In the genomic region with DNA sequence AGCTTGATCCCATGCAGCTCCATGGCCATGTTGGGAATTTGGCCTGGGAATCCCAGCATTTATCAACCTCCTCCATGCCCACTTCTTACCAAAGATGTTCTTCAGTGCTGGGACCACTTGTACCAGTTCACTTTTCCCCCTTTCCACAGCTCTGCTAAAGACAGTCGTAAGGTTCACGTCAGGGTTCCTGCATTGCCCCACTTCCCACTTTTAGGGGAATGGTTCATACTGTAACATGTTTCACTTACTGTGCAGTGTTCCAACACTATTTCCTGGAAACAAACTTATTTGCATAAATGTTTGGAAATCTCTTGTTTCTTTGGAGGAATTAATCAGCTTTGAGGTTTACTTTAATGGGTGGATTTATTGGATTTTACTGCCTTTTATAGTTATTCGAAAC, we compare ENCODE assay signal across 14 cellular contexts.
"Had no signal": no experiment of that assay in that cellular context is flagged by ENCODE, and none has a peak within 500 bp of the region (broad histone marks: within the 10 kb centered on the region; RNA-seq: fewer than 3 reads in every experiment).

No MANE protein-coding gene starts in this region.

- H3K36me3 ChIP-seq: colonic mucosa, neural progenitor cell had no signal

- H3K27ac ChIP-seq: colonic mucosa, esophagus squamous epithelium, foreskin keratinocyte, neural progenitor cell, parathyroid adenoma, psoas muscle had no signal

- H3K9me3 ChIP-seq: colonic mucosa, esophagus squamous epithelium, psoas muscle had no signal

- FAIRE-seq: keratinocyte, small intestine had no signal

- H3K4me3 ChIP-seq: colonic mucosa, esophagus squamous epithelium, neural progenitor cell, psoas muscle had no signal

- H3K79me2 ChIP-seq: parathyroid adenoma had no signal

- H2AFZ ChIP-seq: neural progenitor cell, parathyroid adenoma had no signal

- H3K4me2 ChIP-seq: neural progenitor cell had no signal

- DNase-seq: cerebellar nuclear complex; colonic mucosa; dermis blood vessel endothelial cell; esophagus squamous epithelium; foreskin keratinocyte; immature natural killer cell; psoas muscle; small intestine; stimulated activated CD4-positive, alpha-beta T cell treated with anti-CD3 and anti-CD28 coated beads, Interleukin-12 subunit alpha, Interleukin-12 subunit beta, amount 100 ng/mL, for 4 hours; stimulated activated naive CD4-positive, alpha-beta T cell treated with Interleukin-2 at 50 U/mL for 16 hours had no signal

- H3K4me1 ChIP-seq: esophagus squamous epithelium, neural progenitor cell, parathyroid adenoma had no signal

- H3K9ac ChIP-seq: neural progenitor cell, parathyroid adenoma had no signal

- H3K27me3 ChIP-seq: colonic mucosa, esophagus squamous epithelium, foreskin keratinocyte, neural progenitor cell had no signal

- ATAC-seq: foreskin keratinocyte; natural killer cell treated with Interleukin-12 subunit alpha and Interleukin-12 subunit beta and Interleukin-15 and Interleukin-18, amount 100 ng/mL, for 72 hours; psoas muscle had no signal
